ENCODE assay signal across 15 cellular contexts in genomic region chr6:148082044-148082443, GRCh38.
DNase-seq lines count a peak whose midpoint lies in the region; ATAC-seq, FAIRE-seq and TF ChIP-seq lines count a peak whose summit lies in the region.
"Had no signal": no experiment of that assay in that cellular context is flagged by ENCODE, and none has a peak within 500 bp of the region (broad histone marks: within the 10 kb centered on the region; RNA-seq: fewer than 3 reads in every experiment).

No MANE protein-coding gene starts in this region.

- no peaks in the 10 kb centered on the region for H3K9me3 ChIP-seq in liver (ENCODE audit: control insufficient read depth in 4 of 4, low read length in 3 of 4)
- H3K9me3 ChIP-seq in HepG2 (ENCODE audit: low read length), result no peaks in the 10 kb centered on the region
- H3K9me3 ChIP-seq in neuronal stem cell (replicated peaks in 1 of 2; ENCODE audit: control insufficient read depth in 2 of 2, insufficient read depth in 1 of 2, low read depth in 1 of 2, low read length in 2 of 2), result no peaks in the 10 kb centered on the region

- ATAC-seq in HepG2, result no peak
- ATAC-seq: GM12878 had no signal

- H3K36me3 ChIP-seq in liver (ENCODE audit: control insufficient read depth in 4 of 4, insufficient read depth in 3 of 4, low read depth in 1 of 4, low read length in 3 of 4) (no peaks in the 10 kb centered on the region), HepG2 (replicated peaks in 1 of 2; ENCODE audit: control insufficient read depth in 1 of 2, insufficient read depth in 2 of 2, low read length in 2 of 2) (no peaks in the 10 kb centered on the region), neuronal stem cell (replicated peaks in 1 of 2; ENCODE audit: control insufficient read depth in 2 of 2, insufficient read depth in 2 of 2, low read length in 2 of 2) (no peaks in the 10 kb centered on the region)

- H3K4me3 ChIP-seq in liver (ENCODE audit: low read depth in 1 of 3, low read length in 3 of 3) (no peak overlapping the region), HepG2 (replicated peaks in 1 of 3; ENCODE audit: insufficient read depth in 1 of 3, low read depth in 2 of 3, low read length in 3 of 3) (no peak overlapping the region), neuronal stem cell (ENCODE audit: low read length in 2 of 2) (no peak overlapping the region)
- H3K4me3 ChIP-seq: GM12878, GM23248 had no signal

- H2BK12ac ChIP-seq in neuronal stem cell (ENCODE audit: low read length), result no peak overlapping the region

- in situ Hi-C loops in HepG2 (cut with HindIII; ENCODE audit: extremely low pct_ligation_motif_present, low pct_unique_long_range_greater_than_20kb), result no loop called here

- H3K18ac ChIP-seq in neuronal stem cell (ENCODE audit: low read length), result no peak overlapping the region

- no TSS peak for BruUV-seq in HepG2 (replicated peaks; lab: Mats Ljungman, UMichigan)

- intact Hi-C loops in HepG2 (cut with micrococcal nuclease; ENCODE audit: unreplicated experiment), result no loop called here

- H2BK5ac ChIP-seq in neuronal stem cell (ENCODE audit: low read length), result no peak overlapping the region

- H2BK15ac ChIP-seq in neuronal stem cell (ENCODE audit: low read length), result no peak overlapping the region

- H3K27ac ChIP-seq in liver (ENCODE audit: low read depth in 1 of 2, low read length in 2 of 2) (peak overlapping the region; percentile 14 to 51), HepG2 (ENCODE audit: extremely low read length, insufficient read depth, low read length) (no peak overlapping the region), neuronal stem cell (replicated peaks; ENCODE audit: low read length) (no peak overlapping the region)
- H3K27ac ChIP-seq: 22Rv1, GM23248 had no signal

- no peak overlapping the region for H4K91ac ChIP-seq in neuronal stem cell (ENCODE audit: low read depth, low read length, poor library complexity)

- WGBS in liver, result 22% methylated on average over 2 of the region's 2 CpGs
- 16% methylated on average over 2 of the region's 2 CpGs for WGBS in HepG2 (ENCODE audit: low lambda C conversion rate)
- WGBS in neuronal stem cell (ENCODE audit: extremely low coverage in 2 of 2, insufficient read length in 2 of 2, insufficient replicate concordance in 1 of 2), 2 donors, result no CpG with 5 or more reads among the region's 2 CpGs

- no peak for TF ChIP-seq POLR2A in HepG2 (IDR thresholded peaks at IDR 0.05; ENCODE audit: insufficient read depth in 1 of 2, low read depth in 2 of 2, low read length in 2 of 2)

- no peak overlapping the region for H2AK5ac ChIP-seq in neuronal stem cell (ENCODE audit: low read depth, low read length)

- CTCF ChIA-PET in HepG2 (lab: Yijun Ruan, JAX; ENCODE audit: low intra/inter-chr PET ratio, low total read pairs), result no interaction called here

- H3K4ac ChIP-seq in neuronal stem cell (ENCODE audit: low read length), result no peak overlapping the region

- H3K4me1 ChIP-seq in liver (ENCODE audit: control insufficient read depth in 4 of 4, insufficient read depth in 4 of 4, low read length in 3 of 4), result peaks cover 0 to 15% (median 10%) of the 10 kb centered on the region in 4 donors
- H3K4me1 ChIP-seq in HepG2 (ENCODE audit: insufficient read depth, low read length), result no peaks in the 10 kb centered on the region
- H3K4me1 ChIP-seq in neuronal stem cell (ENCODE audit: control insufficient read depth in 2 of 2, insufficient read depth in 1 of 2, low read depth in 1 of 2, low read length in 2 of 2), result peaks cover 0 to 12% of the 10 kb centered on the region in 2 donors

- no peaks in the 10 kb centered on the region for H3K79me1 ChIP-seq in neuronal stem cell (ENCODE audit: low read depth, low read length)

- POLR2A ChIA-PET in HepG2 (lab: Yijun Ruan, JAX), result no interaction called here

- no peak for TF ChIP-seq RAD21 in liver (IDR thresholded peaks at IDR 0.05)
- no peak for TF ChIP-seq RAD21 in HepG2 (CRISPR knock-in tag; IDR thresholded peaks at IDR 0.05)

- H3K23ac ChIP-seq in neuronal stem cell (ENCODE audit: low read depth, low read length, poor library complexity), result no peak overlapping the region

- TF ChIP-seq EP300 in HepG2 (IDR thresholded peaks at IDR 0.05; ENCODE audit: low read depth in 2 of 2, low read length in 2 of 2) (no peak), HepG2 (CRISPR knock-in tag; IDR thresholded peaks at IDR 0.05; ENCODE audit: borderline replicate concordance) (no peak)

- no peak for DNase-seq in HepG2 (ENCODE audit: low spot score)
- peak; percentile 10 for DNase-seq in left kidney (ENCODE audit: low read depth, low spot score)
- no peak for DNase-seq in neuronal stem cell (ENCODE audit: low spot score)
- DNase-seq in SHP77 treated with DMSO at 0.1 percent for 48 hours (lab: John Stamatoyannopoulos, UW), result no peak
- no peak for DNase-seq in HPDE6-E6E7 (ENCODE audit: extremely low spot score)
- DNase-seq in amniotic stem cell (lab: John Stamatoyannopoulos, UW), result no peak
- no peak for DNase-seq in NAMALWA (ENCODE audit: low spot score)
- DNase-seq: Calu3, DMS 273 treated with DMSO at 0.1 percent for 48 hours, GM23248, H7 had no signal

- FAIRE-seq in HepG2 (lab: Jason Lieb, UNC), result no peak
- FAIRE-seq: GM12878, GM18507 had no signal

- TF ChIP-seq CTCF in liver (IDR thresholded peaks at IDR 0.05; ENCODE audit: low read depth, low read length, missing input control) (no peak), HepG2 (CRISPR knock-in tag; IDR thresholded peaks at IDR 0.05) (no peak)

- H3K14ac ChIP-seq in neuronal stem cell (ENCODE audit: low read length), result no peak overlapping the region

- H4K8ac ChIP-seq in neuronal stem cell (ENCODE audit: low read depth, low read length), result no peak overlapping the region

- no peaks in the 10 kb centered on the region for H4K20me1 ChIP-seq in HepG2 (ENCODE audit: insufficient read depth, low read length)

- no peaks in the 10 kb centered on the region for H3K79me2 ChIP-seq in HepG2 (ENCODE audit: insufficient read depth, low read length)

- no peak overlapping the region for H2AFZ ChIP-seq in HepG2 (ENCODE audit: low read length)
- H2AFZ ChIP-seq in neuronal stem cell (ENCODE audit: low read length), result peak overlapping the region; percentile 62
- H2AFZ ChIP-seq: GM23248 had no signal

- H3K27me3 ChIP-seq in liver (ENCODE audit: control insufficient read depth in 4 of 4, insufficient read depth in 4 of 4, low read length in 3 of 4), result no peaks in the 10 kb centered on the region
- no peaks in the 10 kb centered on the region for H3K27me3 ChIP-seq in HepG2 (ENCODE audit: control insufficient read depth in 1 of 2, insufficient read depth in 2 of 2, low read length in 2 of 2)
- no peaks in the 10 kb centered on the region for H3K27me3 ChIP-seq in neuronal stem cell (ENCODE audit: control insufficient read depth in 3 of 3, insufficient read depth in 3 of 3, low read depth in 1 of 3, low read length in 3 of 3)

- no peak overlapping the region for H3K9ac ChIP-seq in liver (ENCODE audit: low read depth in 1 of 2, low read length in 2 of 2)
- no peak overlapping the region for H3K9ac ChIP-seq in HepG2 (ENCODE audit: insufficient read depth, low read depth, low read length)
- no peak overlapping the region for H3K9ac ChIP-seq in neuronal stem cell (ENCODE audit: low read depth, low read length, poor library complexity)
- H3K9ac ChIP-seq: GM23248 had no signal

- no peak overlapping the region for H2BK120ac ChIP-seq in neuronal stem cell (ENCODE audit: low read depth, low read length)

- H3K4me2 ChIP-seq in HepG2 (ENCODE audit: low read depth, low read length) (no peak overlapping the region), neuronal stem cell (ENCODE audit: insufficient read depth, low read length, poor library complexity, severe bottlenecking) (no peak overlapping the region)

TF ChIP-seq in liver, 16 proteins besides CTCF, POLR2A, EP300 and RAD21:
- TF ChIP-seq RXRA (IDR thresholded peaks at IDR 0.05), result peak; percentile 88 to 91
- peak; percentile 27 for TF ChIP-seq SP1 (IDR thresholded peaks at IDR 0.05)
- no peak for TF ChIP-seq YY1 (IDR thresholded peaks at IDR 0.05)
- peak; percentile 76 for TF ChIP-seq NR2F2 (IDR thresholded peaks at IDR 0.05)

TF ChIP-seq in HepG2, 621 proteins besides CTCF, POLR2A, EP300 and RAD21 (continues in another document):
- no peak for TF ChIP-seq ZNF335 (CRISPR knock-in tag; IDR thresholded peaks at IDR 0.05)

Comparison
In these comparisons a context has a peak if more than half of its experiments do, and no peak if none do; other contexts are left out.
1. H3K27ac ChIP-seq: peak in liver (2 of 2); none in HepG2 (single experiment) and neuronal stem cell (single experiment).